ENCODE assay signal across 21 cellular contexts in the genomic region with DNA sequence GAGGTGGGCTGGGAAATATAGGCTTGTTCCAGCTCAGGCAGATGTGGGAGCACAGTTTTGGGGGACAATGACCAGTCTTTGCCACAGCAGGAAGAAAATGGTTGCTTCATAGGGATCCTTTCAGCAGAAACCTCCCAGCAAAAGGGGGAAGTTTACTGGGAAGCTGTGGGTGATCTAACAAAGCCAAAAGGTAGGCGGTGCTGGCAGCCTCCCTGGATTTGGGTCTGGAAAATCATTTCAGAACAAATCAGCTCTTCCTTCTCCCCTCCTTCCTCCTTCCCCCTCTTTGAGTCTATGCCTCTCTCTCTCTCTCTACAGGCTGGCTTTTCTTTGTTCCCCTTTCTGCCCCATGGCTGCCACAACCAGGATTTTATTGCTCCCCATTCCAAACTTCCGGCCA.
"Had no signal": no experiment of that assay in that cellular context is flagged by ENCODE, and none has a peak within 500 bp of the region (broad histone marks: within the 10 kb centered on the region; RNA-seq: fewer than 3 reads in every experiment).

No MANE protein-coding gene starts in this region.

- DNase-seq: colonic mucosa; effector CD8-positive, alpha-beta T cell; endodermal cell; foreskin keratinocyte; hypothalamus; immature natural killer cell; islet precursor cell; kidney glomerular epithelial cell; left ventricle myocardium superior; lower lobe of right lung; natural killer cell; pancreas; right lobe of liver; small intestine; stimulated activated CD4-positive, alpha-beta T cell treated with anti-CD3 and anti-CD28 coated beads, Interleukin-15, amount 100 ng/mL, for 24 hours; stimulated activated CD4-positive, alpha-beta T cell treated with anti-CD3 and anti-CD28 coated beads, Interleukin-2, amount 100 ng/mL, for 48 hours; stimulated activated naive B cell treated with anti-CD40 and anti-IgM and Interleukin-4, amounts not matched to agents 10 μg/mL and 1 μg/mL and 100 μg/mL, for 72 hours had no signal

- H3K27me3 Mint-ChIP-seq: dendritic cell treated with granulocyte-macrophage colony-stimulating factor and Interleukin-4, amounts not matched to agents 40 ng/mL and 50 ng/mL, for 4 days; progenitor cell of endocrine pancreas; stimulated activated naive B cell treated with anti-CD40 and anti-IgM and Interleukin-4, amounts not matched to agents 10 μg/mL and 1 μg/mL and 100 μg/mL, for 72 hours; stimulated activated naive CD8-positive, alpha-beta T cell treated with anti-CD3 and anti-CD28 coated beads, Interleukin-15, Interleukin-2, amounts not matched to agents 100 ng/mL and 50 ng/mL, for 24 hours had no signal

- H3K4me3 Mint-ChIP-seq: dendritic cell treated with granulocyte-macrophage colony-stimulating factor and Interleukin-4, amounts not matched to agents 40 ng/mL and 50 ng/mL, for 4 days; endodermal cell; immature natural killer cell; natural killer cell; neural crest cell; stimulated activated naive B cell treated with anti-CD40 and anti-IgM and Interleukin-4, amounts not matched to agents 10 μg/mL and 1 μg/mL and 100 μg/mL, for 72 hours; stimulated activated naive CD8-positive, alpha-beta T cell treated with anti-CD3 and anti-CD28 coated beads, Interleukin-15, Interleukin-2, amounts not matched to agents 100 ng/mL and 50 ng/mL, for 24 hours had no signal

- H3K27ac Mint-ChIP-seq: dendritic cell treated with granulocyte-macrophage colony-stimulating factor and Interleukin-4, amounts not matched to agents 40 ng/mL and 50 ng/mL, for 4 days; natural killer cell; progenitor cell of endocrine pancreas; stimulated activated naive B cell treated with anti-CD40 and anti-IgM and Interleukin-4, amounts not matched to agents 10 μg/mL and 1 μg/mL and 100 μg/mL, for 72 hours; stimulated activated naive CD8-positive, alpha-beta T cell treated with anti-CD3 and anti-CD28 coated beads, Interleukin-15, Interleukin-2, amounts not matched to agents 100 ng/mL and 50 ng/mL, for 24 hours had no signal

- H3K36me3 Mint-ChIP-seq: natural killer cell had no signal

- H3K9me3 Mint-ChIP-seq: dendritic cell treated with granulocyte-macrophage colony-stimulating factor and Interleukin-4, amounts not matched to agents 40 ng/mL and 50 ng/mL, for 4 days; endodermal cell; immature natural killer cell; natural killer cell; neural crest cell; stimulated activated naive B cell treated with anti-CD40 and anti-IgM and Interleukin-4, amounts not matched to agents 10 μg/mL and 1 μg/mL and 100 μg/mL, for 72 hours; stimulated activated naive CD8-positive, alpha-beta T cell treated with anti-CD3 and anti-CD28 coated beads, Interleukin-15, Interleukin-2, amounts not matched to agents 100 ng/mL and 50 ng/mL, for 24 hours had no signal
